16 cellular contexts compared by ENCODE assay signal in genomic region chr11:35548925-35549561, GRCh38. TPM values are rescaled to one million over a fixed set of nuclear protein-coding genes. Genes with fewer than 3 reads are reported as not detected.
DNase-seq lines count a peak whose midpoint lies in the region; ATAC-seq and TF ChIP-seq lines count a peak whose summit lies in the region.
"Had no signal": no experiment of that assay in that cellular context is flagged by ENCODE, and none has a peak within 500 bp of the region (broad histone marks: within the 10 kb centered on the region; RNA-seq: fewer than 3 reads in every experiment).

No MANE protein-coding gene starts in this region.

- no peak overlapping the region for H2BK12ac ChIP-seq in neuronal stem cell (ENCODE audit: low read length)

- H3K27ac Mint-ChIP-seq in activated naive CD4-positive, alpha-beta T cell treated with anti-CD3 and anti-CD28 coated beads, Interleukin-2, amount 10 ng/mL, durations not matched to agents 7 days and 5 days, result no peak overlapping the region

- H3K27ac ChIP-seq in SK-N-SH (ENCODE audit: low read depth in 2 of 2, low read length in 1 of 2), result peak overlapping the region; percentile 44 to 89; a peak in 3 of 4 replicates
- peak overlapping the region; percentile 63 for H3K27ac ChIP-seq in fibroblast of lung (ENCODE audit: insufficient read depth, low read length)
- peak overlapping the region; percentile 72 for H3K27ac ChIP-seq in neuronal stem cell (replicated peaks; ENCODE audit: low read length)
- H3K27ac ChIP-seq: gastrocnemius medialis, skin epidermis, thyroid gland had no signal

- H4K8ac ChIP-seq in neuronal stem cell (ENCODE audit: low read depth, low read length), result no peak overlapping the region

- no peak overlapping the region for H3K14ac ChIP-seq in neuronal stem cell (ENCODE audit: low read length)

- no peaks in the 10 kb centered on the region for H4K20me1 ChIP-seq in SK-N-SH (ENCODE audit: insufficient read depth)
- H4K20me1 ChIP-seq in fibroblast of lung (ENCODE audit: control insufficient read depth, extremely low read depth, insufficient read depth, low read length), result no peaks in the 10 kb centered on the region

- no peak for TF ChIP-seq RAD21 in SK-N-SH (IDR thresholded peaks at IDR 0.05; ENCODE audit: low read length)

- no peaks in the 10 kb centered on the region for H3K9me2 ChIP-seq in SK-N-SH

- no peak overlapping the region for H2BK120ac ChIP-seq in neuronal stem cell (ENCODE audit: low read depth, low read length)

- DNase-seq in HCEC 1CT (peak; percentile 73), SK-N-SH (no peak), fibroblast of lung (ENCODE audit: low read depth in 2 of 2) (peak in 1 of 2 donors; percentile 51), neuronal stem cell (ENCODE audit: low spot score) (peak; percentile 88), NCI-H2081 treated with DMSO at 0.1 percent for 48 hours (lab: John Stamatoyannopoulos, UW) (no peak)
- DNase-seq in activated naive CD4-positive, alpha-beta T cell treated with anti-CD3 and anti-CD28 coated beads, Interleukin-2, amount 10 ng/mL, durations not matched to agents 7 days and 5 days, result no peak
- DNase-seq: activated naive CD4-positive, alpha-beta T cell treated with Interleukin-2 at 50 U/mL for 16 hours; CD4-positive, CD25-positive, alpha-beta regulatory T cell; gastrocnemius medialis; NCI-H774 had no signal

- no peak overlapping the region for H2BK15ac ChIP-seq in neuronal stem cell (ENCODE audit: low read length)

- no peak for TF ChIP-seq EP300 in SK-N-SH (IDR thresholded peaks at IDR 0.05; ENCODE audit: borderline replicate concordance in 1 of 2, low read depth in 1 of 2, low read length in 1 of 2)

- H3K9ac ChIP-seq in SK-N-SH (peak overlapping the region; percentile 48), fibroblast of lung (ENCODE audit: insufficient read depth, low read length) (no peak overlapping the region), neuronal stem cell (ENCODE audit: low read depth, low read length, poor library complexity) (no peak overlapping the region)

- H3K4ac ChIP-seq in neuronal stem cell (ENCODE audit: low read length), result no peak overlapping the region

- H3K4me2 ChIP-seq in SK-N-SH (peak overlapping the region; percentile 46; the same call in 1 of the 2 replicates), fibroblast of lung (ENCODE audit: extremely low read depth, insufficient read depth, low read length) (no peak overlapping the region), neuronal stem cell (ENCODE audit: insufficient read depth, low read length, poor library complexity, severe bottlenecking) (no peak overlapping the region)

- H3K4me3 ChIP-seq in SK-N-SH (ENCODE audit: low read depth in 2 of 2, low read length in 1 of 2), result no peak overlapping the region
- no peak overlapping the region for H3K4me3 ChIP-seq in fibroblast of lung (replicated peaks in 1 of 4; ENCODE audit: control extremely low read depth in 1 of 4, insufficient read depth in 1 of 4, low read depth in 3 of 4, low read length in 4 of 4)
- no peak overlapping the region for H3K4me3 ChIP-seq in neuronal stem cell (ENCODE audit: low read length in 2 of 2)
- H3K4me3 ChIP-seq: gastrocnemius medialis, skin epidermis, thyroid gland had no signal

- H3K4me1 ChIP-seq in SK-N-SH (ENCODE audit: control insufficient read depth in 1 of 2, insufficient read depth in 2 of 2, low read depth in 1 of 2, low read length in 1 of 2) (peaks cover 4 to 38% of the 10 kb centered on the region in 2 experiments), fibroblast of lung (ENCODE audit: control insufficient read depth, extremely low read depth, insufficient read depth, low read length) (peaks cover 19% of the 10 kb centered on the region), neuronal stem cell (ENCODE audit: control insufficient read depth in 2 of 2, insufficient read depth in 1 of 2, low read depth in 1 of 2, low read length in 2 of 2) (peaks cover 15 to 20% of the 10 kb centered on the region in 2 donors)
- H3K4me1 ChIP-seq: gastrocnemius medialis, thyroid gland had no signal

- H3K79me2 ChIP-seq in SK-N-SH (ENCODE audit: insufficient read depth) (no peaks in the 10 kb centered on the region), fibroblast of lung (ENCODE audit: control insufficient read depth, insufficient read depth, low read length) (no peaks in the 10 kb centered on the region)

- no peak overlapping the region for H2BK5ac ChIP-seq in neuronal stem cell (ENCODE audit: low read length)

- H3K79me1 ChIP-seq in neuronal stem cell (ENCODE audit: low read depth, low read length), result no peaks in the 10 kb centered on the region

- H3K36me3 Mint-ChIP-seq in activated naive CD4-positive, alpha-beta T cell treated with anti-CD3 and anti-CD28 coated beads, Interleukin-2, amount 10 ng/mL, durations not matched to agents 7 days and 5 days, result no peaks in the 10 kb centered on the region
- H3K36me3 Mint-ChIP-seq: CD4-positive, CD25-positive, alpha-beta regulatory T cell had no signal

- H3K9me3 Mint-ChIP-seq in activated naive CD4-positive, alpha-beta T cell treated with anti-CD3 and anti-CD28 coated beads, Interleukin-2, amount 10 ng/mL, durations not matched to agents 7 days and 5 days, result no peaks in the 10 kb centered on the region

- WGBS in SK-N-SH (ENCODE audit: low lambda C conversion rate), result 63% methylated on average over 4 of the region's 4 CpGs
- no CpG with 5 or more reads among the region's 4 CpGs for WGBS in neuronal stem cell (ENCODE audit: extremely low coverage in 2 of 2, insufficient read length in 2 of 2, insufficient replicate concordance in 1 of 2), 2 donors

- ATAC-seq in HG02884 (IDR thresholded peaks at IDR 0.05; ENCODE audit: unreplicated experiment) (no peak), GM21576 (IDR thresholded peaks at IDR 0.05; ENCODE audit: unreplicated experiment) (no peak)
- ATAC-seq: activated CD4-positive, CD25-positive, alpha-beta regulatory T cell treated with anti-CD3 and anti-CD28 coated beads, Interleukin-2, amount 50 U/mL, for 24 hours; gastrocnemius medialis had no signal

- no peaks in the 10 kb centered on the region for H3K36me3 ChIP-seq in SK-N-SH (replicated peaks in 1 of 2; ENCODE audit: control insufficient read depth in 1 of 2, insufficient read depth in 2 of 2, low read length in 1 of 2)
- no peaks in the 10 kb centered on the region for H3K36me3 ChIP-seq in fibroblast of lung (ENCODE audit: control insufficient read depth, insufficient read depth, low read length)
- H3K36me3 ChIP-seq in neuronal stem cell (replicated peaks in 1 of 2; ENCODE audit: control insufficient read depth in 2 of 2, insufficient read depth in 2 of 2, low read length in 2 of 2), result no peaks in the 10 kb centered on the region
- H3K36me3 ChIP-seq: gastrocnemius medialis, thyroid gland had no signal

- no peak overlapping the region for H4K91ac ChIP-seq in neuronal stem cell (ENCODE audit: low read depth, low read length, poor library complexity)

- H3K27me3 Mint-ChIP-seq in activated naive CD4-positive, alpha-beta T cell treated with anti-CD3 and anti-CD28 coated beads, Interleukin-2, amount 10 ng/mL, durations not matched to agents 7 days and 5 days, result peaks cover 13% of the 10 kb centered on the region
- H3K27me3 Mint-ChIP-seq: CD4-positive, CD25-positive, alpha-beta regulatory T cell had no signal

- TF ChIP-seq CTCF in SK-N-SH (IDR thresholded peaks at IDR 0.05) (no peak), fibroblast of lung (conservative IDR thresholded peaks at IDR 0.05 in 1 of 2, IDR thresholded peaks at IDR 0.05 in 1 of 2; ENCODE audit: low read depth in 1 of 2, low read length in 2 of 2) (no peak)

- no peak overlapping the region for H3K18ac ChIP-seq in neuronal stem cell (ENCODE audit: low read length)

- H3K23ac ChIP-seq in neuronal stem cell (ENCODE audit: low read depth, low read length, poor library complexity), result no peak overlapping the region

- CTCF ChIA-PET in SK-N-SH (lab: Yijun Ruan, JAX), result no interaction called here
- CTCF ChIA-PET in activated naive CD4-positive, alpha-beta T cell treated with anti-CD3 and anti-CD28 coated beads, Interleukin-2, amount 10 ng/mL, durations not matched to agents 7 days and 5 days (lab: Charles Lee), result no interaction called here

- POLR2A ChIA-PET in SK-N-SH (lab: Yijun Ruan, JAX), result no interaction called here

- H3K4me3 Mint-ChIP-seq in activated naive CD4-positive, alpha-beta T cell treated with anti-CD3 and anti-CD28 coated beads, Interleukin-2, amount 10 ng/mL, durations not matched to agents 7 days and 5 days, result no peak overlapping the region
- H3K4me3 Mint-ChIP-seq: CD4-positive, CD25-positive, alpha-beta regulatory T cell had no signal

- H3K27me3 ChIP-seq in SK-N-SH (ENCODE audit: insufficient read depth) (no peaks in the 10 kb centered on the region), fibroblast of lung (ENCODE audit: control insufficient read depth, insufficient read depth, low read length) (no peaks in the 10 kb centered on the region), neuronal stem cell (ENCODE audit: control insufficient read depth in 3 of 3, insufficient read depth in 3 of 3, low read depth in 1 of 3, low read length in 3 of 3) (no peaks in the 10 kb centered on the region)
- H3K27me3 ChIP-seq: gastrocnemius medialis, thyroid gland had no signal

- no peaks in the 10 kb centered on the region for H3K4me1 Mint-ChIP-seq in activated naive CD4-positive, alpha-beta T cell treated with anti-CD3 and anti-CD28 coated beads, Interleukin-2, amount 10 ng/mL, durations not matched to agents 7 days and 5 days
- H3K4me1 Mint-ChIP-seq: CD4-positive, CD25-positive, alpha-beta regulatory T cell had no signal

- peaks cover 31% of the 10 kb centered on the region for H3F3A ChIP-seq in SK-N-SH (replicated peaks; ENCODE audit: insufficient read depth)

- H3K9me3 ChIP-seq in SK-N-SH (no peaks in the 10 kb centered on the region), fibroblast of lung (ENCODE audit: control insufficient read depth, insufficient read depth, low read depth, low read length) (no peaks in the 10 kb centered on the region), neuronal stem cell (replicated peaks in 1 of 2; ENCODE audit: control insufficient read depth in 2 of 2, insufficient read depth in 1 of 2, low read depth in 1 of 2, low read length in 2 of 2) (no peaks in the 10 kb centered on the region)
- H3K9me3 ChIP-seq: gastrocnemius medialis, thyroid gland had no signal

- H2AFZ ChIP-seq in SK-N-SH (ENCODE audit: low read depth) (0 out of 2 replicates have a peak overlapping the region, but pooled peaks have one; percentile 14), fibroblast of lung (ENCODE audit: low read length) (no peak overlapping the region), neuronal stem cell (ENCODE audit: low read length) (no peak overlapping the region)

- H2AK5ac ChIP-seq in neuronal stem cell (ENCODE audit: low read depth, low read length), result no peak overlapping the region

TF ChIP-seq in SK-N-SH, 30 proteins besides CTCF, POLR2A, EP300 and RAD21 (continues in another document):
- TF ChIP-seq FOXM1 (IDR thresholded peaks at IDR 0.05; ENCODE audit: low read depth), result no peak

RNA-seq across cellular contexts. Expression of gene PAMR1, which starts 23.6 kb away (rescaled TPM):
- polyA plus RNA-seq in SK-N-SH (2012; rRNA removed) (0.31 and 0.42 TPM in 2 replicates), fibroblast of lung (120 and 132 TPM in 2 replicates)
- 0.21 and 0.30 TPM in 2 replicates for polyA plus RNA-seq in SK-N-SH (2012; cell fraction: cytosol; rRNA removed)
- polyA plus RNA-seq in SK-N-SH (2012; cell fraction: nucleus; rRNA removed), result 1.2 and 1.6 TPM in 2 replicates
- total RNA-seq in fibroblast of lung, result 159 and 189 TPM in 2 replicates
- polyA plus RNA-seq in fibroblast of lung (2012), result 94.3 and 96.9 TPM in 2 replicates
- 150 and 151 TPM in 2 replicates for polyA minus RNA-seq in fibroblast of lung (ENCODE audit: low replicate concordance)
- polyA plus RNA-seq in neuronal stem cell (2013, experiment 1 of 2), result 51.9 TPM
- 50.1 TPM for polyA plus RNA-seq in neuronal stem cell (2013, experiment 2 of 2)
- total RNA-seq: CD4-positive, CD25-positive, alpha-beta regulatory T cell; T-helper 1 cell treated with Interleukin-12 subunit alpha and Interleukin-12 subunit beta and Interleukin-4 antibody, amounts not matched to agents 30 ng/mL and 1 ng/mL, for 36 hours had no signal
- polyA plus RNA-seq: CD4-positive, CD25-positive, alpha-beta regulatory T cell had no signal

Comparison
In these comparisons a context has a peak if more than half of its experiments do, and no peak if none do; other contexts are left out.
1. DNase-seq: peak in HCEC 1CT (single experiment) and neuronal stem cell (single experiment); none in SK-N-SH (single experiment), NCI-H2081 treated with DMSO at 0.1 percent for 48 hours (single experiment) and activated naive CD4-positive, alpha-beta T cell treated with anti-CD3 and anti-CD28 coated beads, Interleukin-2, amount 10 ng/mL, durations not matched to agents 7 days and 5 days (single experiment).
2. RNA of gene PAMR1, which starts 23.6 kb away (polyA plus RNA-seq): 94.3 to 132 TPM in fibroblast of lung; 0.21 to 1.6 TPM in SK-N-SH; every median in the first group is over 10 times any median in the second.
3. Peak in every context shown above with its lines, with median percentiles within 50 percentile points of each other: H3K27ac ChIP-seq.